In genomic region chr7:99408347-99409191, GRCh38 we compare ENCODE assay signal across 8 cellular contexts. TPM values are rescaled to one million over a fixed set of nuclear protein-coding genes. Genes with fewer than 3 reads are reported as not detected.
DNase-seq lines count a peak whose midpoint lies in the region; ATAC-seq and TF ChIP-seq lines count a peak whose summit lies in the region.

TSS of gene BUD31 (plus strand) at chr7:99408969. CDS start at chr7:99411093, 2,124 bp downstream.
TSS of gene PDAP1 (minus strand) at chr7:99408597. CDS start at chr7:99408548, 49 bp downstream.

- TF ChIP-seq POLR2A in gastroesophageal sphincter (IDR thresholded peaks at IDR 0.05): peak; percentile 49 to 54

- peak within 1 kb of the TSS; percentile 65 to 83 for H3K4me3 ChIP-seq in gastroesophageal sphincter

- H3K27me3 Mint-ChIP-seq in activated naive CD4-positive, alpha-beta T cell treated with anti-CD3 and anti-CD28 coated beads for 36 hours (ENCODE audit: low read depth): no peaks in the 10 kb centered on the region

- peak within 1 kb of the TSS; percentile 82 to 97 (median 96) for H3K27ac ChIP-seq in gastroesophageal sphincter

- TF ChIP-seq EP300 in gastroesophageal sphincter (IDR thresholded peaks at IDR 0.05): no peak

- H3K4me1 ChIP-seq in gastroesophageal sphincter: peaks cover 3 to 60% (median 21%) of the 10 kb centered on the region in 3 donors

- in situ Hi-C loops in SK-MEL-5 (cut with HindIII; ENCODE audit: low pct_unique_long_range_greater_than_20kb, low sequenced_read_pairs): no loop called here

- POLR2A ChIA-PET in HEK293T (lab: Yijun Ruan, JAX): interaction anchor here (0.7 to 2.9 kb wide), 24 partner anchors 9 to 150 kb away, joined by 3 to 24 read pairs (median 5); partner anchors contain the start of genes ARPC1A, ARPC1B, CPSF4 and FAM200A

- no peaks in the 10 kb centered on the region for H3K27me3 ChIP-seq in gastroesophageal sphincter

- TF ChIP-seq CTCF in gastroesophageal sphincter (IDR thresholded peaks at IDR 0.05): peak in 3 of 4 experiments; percentile 12 to 55 (median 53)

- peak; percentile 95 for ATAC-seq in gastroesophageal sphincter

- intact Hi-C loops in activated naive CD4-positive, alpha-beta T cell treated with anti-CD3 and anti-CD28 coated beads for 36 hours (cut with micrococcal nuclease): loop anchor here (1.0 to 5.0 kb wide), 15 partner anchors 15 to 1020 kb away; partner anchors contain the start of genes CPSF4, MBLAC1, MEPCE and PTCD1

- CTCF ChIA-PET in HEK293T (lab: Yijun Ruan, JAX): no interaction called here
- CTCF ChIA-PET in activated naive CD4-positive, alpha-beta T cell treated with anti-CD3 and anti-CD28 coated beads for 36 hours (lab: Charles Lee): interaction anchor here (0.6 to 1.1 kb wide), 5 partner anchors 8 to 1732 kb away, joined by 3 to 5 read pairs (median 3); no protein-coding TSS in a partner anchor

- peaks cover 0 to 51% of the 10 kb centered on the region in 2 donors for H3K36me3 ChIP-seq in gastroesophageal sphincter

- no peaks in the 10 kb centered on the region for H3K9me3 Mint-ChIP-seq in activated naive CD4-positive, alpha-beta T cell treated with anti-CD3 and anti-CD28 coated beads for 36 hours

- peak within 1 kb of the TSS; percentile 89 for H3K4me3 Mint-ChIP-seq in activated naive CD4-positive, alpha-beta T cell treated with anti-CD3 and anti-CD28 coated beads for 36 hours

- H3K36me3 Mint-ChIP-seq in activated naive CD4-positive, alpha-beta T cell treated with anti-CD3 and anti-CD28 coated beads for 36 hours (ENCODE audit: low read depth): peaks cover 33% of the 10 kb centered on the region

- peak; percentile 93 for DNase-seq in GF-D8 (lab: John Stamatoyannopoulos, UW)
- peak; percentile 94 for DNase-seq in HEK293T (ENCODE audit: extremely low spot score)
- peak; percentile 95 for DNase-seq in MV-4-11 (lab: John Stamatoyannopoulos, UW)
- DNase-seq in SK-MEL-5 (ENCODE audit: low read depth, low spot score): peak; percentile 96
- DNase-seq in activated naive CD4-positive, alpha-beta T cell treated with anti-CD3 and anti-CD28 coated beads for 36 hours: peak; percentile 97
- peak; percentile 80 for DNase-seq in non-pigmented ciliary epithelial cell (ENCODE audit: low read depth)
- DNase-seq in superior temporal gyrus (ENCODE audit: extremely low spot score): peak; percentile 96

- peak within 1 kb of the TSS; percentile 92 for H3K27ac Mint-ChIP-seq in activated naive CD4-positive, alpha-beta T cell treated with anti-CD3 and anti-CD28 coated beads for 36 hours

- WGBS in gastroesophageal sphincter (ENCODE audit: low coverage in 1 of 2), 2 donors: 0 to 1% methylated on average over 7 to 14 of the region's 73 CpGs

- no peaks in the 10 kb centered on the region for H3K9me3 ChIP-seq in gastroesophageal sphincter

- H3K4me1 Mint-ChIP-seq in activated naive CD4-positive, alpha-beta T cell treated with anti-CD3 and anti-CD28 coated beads for 36 hours (ENCODE audit: low read depth): peaks cover 49% of the 10 kb centered on the region

TF ChIP-seq in HEK293T, 16 proteins besides CTCF, POLR2A, EP300 and RAD21:
- TF ChIP-seq ZNF384 (IDR thresholded peaks at IDR 0.05) (no peak), FOXA1 (IDR thresholded peaks at IDR 0.05) (no peak), ELF4 (IDR thresholded peaks at IDR 0.05) (peak; percentile 91), LEF1 (IDR thresholded peaks at IDR 0.05; ENCODE audit: borderline replicate concordance) (0 out of 2 replicates have a peak, but pooled peaks have one; percentile 27), SUZ12 (IDR thresholded peaks at IDR 0.05) (no peak), L3MBTL2 (conservative IDR thresholded peaks at IDR 0.05) (peak; percentile 11; the same call in 1 of the 2 replicates), SP1 (IDR thresholded peaks at IDR 0.05) (no peak), NFRKB (IDR thresholded peaks at IDR 0.05) (no peak), FOXM1 (IDR thresholded peaks at IDR 0.05; ENCODE audit: borderline replicate concordance) (no peak), ARNT (IDR thresholded peaks at IDR 0.05) (no peak), BHLHE40 (IDR thresholded peaks at IDR 0.05; ENCODE audit: borderline replicate concordance) (no peak), CTBP1 (IDR thresholded peaks at IDR 0.05; ENCODE audit: borderline replicate concordance) (0 out of 2 replicates have a peak, but pooled peaks have one; percentile 7), FOXK2 (IDR thresholded peaks at IDR 0.05) (no peak), HDGF (IDR thresholded peaks at IDR 0.05; ENCODE audit: borderline replicate concordance) (no peak), TARDBP (IDR thresholded peaks at IDR 0.05) (no peak)
- TF ChIP-seq, protein P1, sequence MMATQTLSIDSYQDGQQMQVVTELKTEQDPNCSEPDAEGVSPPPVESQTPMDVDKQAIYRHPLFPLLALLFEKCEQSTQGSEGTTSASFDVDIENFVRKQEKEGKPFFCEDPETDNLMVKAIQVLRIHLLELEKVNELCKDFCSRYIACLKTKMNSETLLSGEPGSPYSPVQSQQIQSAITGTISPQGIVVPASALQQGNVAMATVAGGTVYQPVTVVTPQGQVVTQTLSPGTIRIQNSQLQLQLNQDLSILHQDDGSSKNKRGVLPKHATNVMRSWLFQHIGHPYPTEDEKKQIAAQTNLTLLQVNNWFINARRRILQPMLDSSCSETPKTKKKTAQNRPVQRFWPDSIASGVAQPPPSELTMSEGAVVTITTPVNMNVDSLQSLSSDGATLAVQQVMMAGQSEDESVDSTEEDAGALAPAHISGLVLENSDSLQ (IDR thresholded peaks at IDR 0.05): no peak; the same call in 1 of the 2 replicates

RNA-seq across cellular contexts. Expression of gene BUD31, which starts in this region (rescaled TPM):
- total RNA-seq in SK-MEL-5 (2014; rRNA removed; shearing (Covaris generic)): 228 and 236 TPM in 2 replicates
- polyA plus RNA-seq in SK-MEL-5 (2015; cell fraction: cytosol; rRNA removed): 171 and 200 TPM in 2 replicates
- polyA plus RNA-seq in SK-MEL-5 (2015; cell fraction: nucleus; rRNA removed): 55.9 and 60.6 TPM in 2 replicates
- 100 to 1,000 TPM; 160 to 176 TPM for total RNA-seq in activated naive CD4-positive, alpha-beta T cell treated with anti-CD3 and anti-CD28 coated beads for 36 hours
- 10 to 100 TPM; 47.3 to 73.4 (median 70.0) TPM for total RNA-seq in gastroesophageal sphincter

RNA-seq across cellular contexts. Expression of gene PDAP1, which starts in this region (rescaled TPM):
- 54.2 and 55.6 TPM in 2 replicates for total RNA-seq in SK-MEL-5 (2014; rRNA removed; shearing (Covaris generic))
- polyA plus RNA-seq in SK-MEL-5 (2015; cell fraction: cytosol; rRNA removed): 92.5 and 106 TPM in 2 replicates
- polyA plus RNA-seq in SK-MEL-5 (2015; cell fraction: nucleus; rRNA removed): 17.8 and 18.4 TPM in 2 replicates
- 100 to 1,000 TPM; 169 to 194 TPM for total RNA-seq in activated naive CD4-positive, alpha-beta T cell treated with anti-CD3 and anti-CD28 coated beads for 36 hours
- 100 to 1,000 TPM in 3 of 4 donors, 10 to 100 TPM in 1; 91.7 to 155 (median 123) TPM for total RNA-seq in gastroesophageal sphincter

Comparison
In these comparisons a context has a peak if more than half of its experiments do, and no peak if none do; other contexts are left out.
1. Peak in every context shown above with its lines: DNase-seq, ATAC-seq, H3K4me3 ChIP-seq and H3K27ac ChIP-seq.